Comparison of ENCODE assay signal across 20 cellular contexts in the genomic region with DNA sequence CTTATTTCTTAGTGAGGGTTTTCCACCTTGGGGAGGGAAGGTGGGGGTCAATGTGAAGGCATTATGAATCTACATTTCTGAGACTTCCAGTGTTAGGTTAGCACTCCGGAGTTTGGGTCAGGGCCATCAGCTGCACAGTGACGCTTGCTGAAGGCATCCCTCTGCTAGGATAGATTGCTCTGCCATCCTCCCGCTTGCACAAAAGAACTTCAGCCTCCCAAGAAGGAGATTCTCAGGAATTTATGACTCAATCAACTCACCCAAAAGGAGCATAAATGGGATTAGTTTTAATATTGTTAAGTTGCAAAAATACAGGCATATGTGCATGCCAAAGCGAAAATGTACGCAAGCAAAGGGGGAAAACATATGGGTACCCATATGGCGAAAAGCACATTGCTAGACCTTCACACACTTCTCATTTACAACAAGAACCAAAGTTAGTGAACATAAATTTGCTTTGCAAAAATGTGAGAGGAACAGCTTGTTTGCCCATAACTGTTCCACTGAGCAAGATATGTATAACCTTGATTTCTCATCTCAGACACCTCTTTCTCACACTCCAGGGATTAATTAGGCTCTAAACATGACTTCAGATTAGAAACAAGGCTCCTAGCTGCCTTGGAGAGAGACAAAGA.
"Had no signal": no experiment of that assay in that cellular context is flagged by ENCODE, and none has a peak within 500 bp of the region (broad histone marks: within the 10 kb centered on the region; RNA-seq: fewer than 3 reads in every experiment).

No MANE protein-coding gene starts in this region.

- H3K36me3 ChIP-seq: breast epithelium, prostate gland, right atrium auricular region, suprapubic skin, vagina had no signal

- H3K27ac Mint-ChIP-seq: activated B cell treated with CpG ODN at 0.5 μM for 24 hours; activated CD8-positive, alpha-beta T cell treated with anti-CD3 and anti-CD28 coated beads for 36 hours; activated T-cell treated with anti-CD3 and anti-CD28 coated beads, Interleukin-2, amount 50 U/mL, for 24 hours; activated T-helper 2 cell treated with anti-CD3 and anti-CD28 coated beads, Interferon-gamma antibody, Interleukin-2, Interleukin-4, amounts not matched to agents 10 μg/mL and 5 μg/mL and 100 μg/mL, durations not matched to agents 14 hours and 24 hours and 36 hours; memory B cell; naive thymus-derived CD4-positive, alpha-beta T cell; stimulated activated naive CD8-positive, alpha-beta T cell treated with anti-CD3 and anti-CD28 coated beads, Interleukin-15, Interleukin-2, amounts not matched to agents 100 ng/mL and 50 ng/mL, for 24 hours had no signal

- H3K27ac ChIP-seq: breast epithelium, prostate gland, right atrium auricular region, skin epidermis, suprapubic skin, vagina had no signal

- H3K9me3 ChIP-seq: breast epithelium, prostate gland, right atrium auricular region, suprapubic skin, vagina had no signal

- H3K4me1 ChIP-seq: breast epithelium, prostate gland, right atrium auricular region, suprapubic skin, vagina had no signal

- FAIRE-seq: endometrium, frontal cortex had no signal

- DNase-seq: activated B cell treated with CpG ODN at 0.5 μM for 24 hours; activated CD4-positive, alpha-beta T cell treated with anti-CD3 and anti-CD28 coated beads for 48 hours; activated CD8-positive, alpha-beta T cell treated with anti-CD3 and anti-CD28 coated beads for 36 hours; activated naive CD4-positive, alpha-beta T cell treated with Interleukin-2 at 50 U/mL for 16 hours; activated T-cell treated with anti-CD3 and anti-CD28 coated beads, Interleukin-2, amount 50 U/mL, for 24 hours; cortex of kidney; erythroblast; naive thymus-derived CD4-positive, alpha-beta T cell; trophoblast cell had no signal

- H3K4me1 Mint-ChIP-seq: activated B cell treated with CpG ODN at 0.5 μM for 24 hours; memory B cell; naive thymus-derived CD4-positive, alpha-beta T cell had no signal

- H3K4me3 Mint-ChIP-seq: activated B cell treated with CpG ODN at 0.5 μM for 24 hours; activated CD8-positive, alpha-beta T cell treated with anti-CD3 and anti-CD28 coated beads for 36 hours; activated T-cell treated with anti-CD3 and anti-CD28 coated beads, Interleukin-2, amount 50 U/mL, for 24 hours; memory B cell; naive thymus-derived CD4-positive, alpha-beta T cell; stimulated activated naive CD8-positive, alpha-beta T cell treated with anti-CD3 and anti-CD28 coated beads, Interleukin-15, Interleukin-2, amounts not matched to agents 100 ng/mL and 50 ng/mL, for 24 hours had no signal

- H3K4me3 ChIP-seq: breast epithelium, prostate gland, right atrium auricular region, skin epidermis, suprapubic skin, vagina had no signal

- H3K27me3 Mint-ChIP-seq: activated B cell treated with CpG ODN at 0.5 μM for 24 hours; activated CD8-positive, alpha-beta T cell treated with anti-CD3 and anti-CD28 coated beads for 36 hours; activated T-cell treated with anti-CD3 and anti-CD28 coated beads, Interleukin-2, amount 50 U/mL, for 24 hours; memory B cell; naive thymus-derived CD4-positive, alpha-beta T cell; stimulated activated naive CD8-positive, alpha-beta T cell treated with anti-CD3 and anti-CD28 coated beads, Interleukin-15, Interleukin-2, amounts not matched to agents 100 ng/mL and 50 ng/mL, for 24 hours had no signal

- H3K27me3 ChIP-seq: breast epithelium, right atrium auricular region, suprapubic skin, vagina had no signal

- H3K9me3 Mint-ChIP-seq: activated CD8-positive, alpha-beta T cell treated with anti-CD3 and anti-CD28 coated beads for 36 hours had no signal

- H3K36me3 Mint-ChIP-seq: memory B cell; naive thymus-derived CD4-positive, alpha-beta T cell had no signal
